In genomic region chr1:98437540-98437939, GRCh38 we compare ENCODE assay signal across 1 cellular context.
TF ChIP-seq lines count a peak whose summit lies in the region.

No MANE protein-coding gene starts in this region.

TF ChIP-seq in GM23338, 12 proteins besides CTCF, POLR2A, EP300 and RAD21 (continued from another document):
- TF ChIP-seq EZH2 (IDR thresholded peaks at IDR 0.05; ENCODE audit: low read depth, unreplicated experiment) = no peak
- TF ChIP-seq EZH2phosphoT487 (IDR thresholded peaks at IDR 0.05; ENCODE audit: unreplicated experiment) = no peak
- no peak for TF ChIP-seq CREB1 (CRISPR knock-in tag; IDR thresholded peaks at IDR 0.05; ENCODE audit: low read depth)
